28 cellular contexts compared by ENCODE assay signal in the genomic region with DNA sequence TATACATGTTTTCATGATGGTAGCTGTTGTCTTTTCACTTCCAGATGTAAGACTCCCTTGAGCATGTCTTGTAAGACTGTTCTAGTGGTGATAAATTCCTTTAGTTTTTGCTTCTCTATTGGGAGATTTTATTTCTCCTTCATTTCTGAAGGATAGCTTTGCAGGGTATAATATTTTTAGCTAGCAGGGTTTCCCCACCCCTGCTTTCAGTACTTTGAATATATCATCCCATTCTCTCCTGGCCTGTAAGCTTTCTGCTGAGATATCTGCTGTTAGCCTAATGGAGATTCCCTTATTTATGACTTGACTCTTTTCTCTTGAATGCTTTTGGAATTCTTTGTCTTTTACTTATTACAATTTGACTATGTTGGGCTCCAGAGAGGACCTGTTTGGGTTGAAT.
"Had no signal": no experiment of that assay in that cellular context is flagged by ENCODE, and none has a peak within 500 bp of the region (broad histone marks: within the 10 kb centered on the region; RNA-seq: fewer than 3 reads in every experiment).

No MANE protein-coding gene starts in this region.

- H3K9me3 ChIP-seq: colonic mucosa had no signal

- DNase-seq: colonic mucosa; cortex of kidney; dermis blood vessel endothelial cell; dorsolateral prefrontal cortex; effector CD4-positive, alpha-beta T cell; effector CD8-positive, alpha-beta T cell; effector memory CD4-positive, alpha-beta T cell; effector memory CD8-positive, alpha-beta T cell; endodermal cell; erythroblast; esophagus squamous epithelium; foreskin fibroblast; foreskin keratinocyte; foreskin melanocyte; gastrocnemius medialis; glutamatergic neuron; head of caudate nucleus; heart left ventricle; heart right ventricle had no signal

- H3K27ac ChIP-seq: colonic mucosa, coronary artery, dorsolateral prefrontal cortex, epithelial cell of prostate, esophagus muscularis mucosa, esophagus squamous epithelium, foreskin keratinocyte, gastrocnemius medialis, gastroesophageal sphincter, heart left ventricle, heart right ventricle had no signal

- FAIRE-seq: colon, endometrium, endothelial cell of umbilical vein, frontal cortex had no signal

- H3K27me3 ChIP-seq: colonic mucosa, dorsolateral prefrontal cortex, esophagus muscularis mucosa, esophagus squamous epithelium, foreskin keratinocyte, gastrocnemius medialis, gastroesophageal sphincter, heart left ventricle, heart right ventricle had no signal

- H3K4me3 ChIP-seq: colonic mucosa, coronary artery, dorsolateral prefrontal cortex, esophagus muscularis mucosa, esophagus squamous epithelium, gastrocnemius medialis, gastroesophageal sphincter, heart left ventricle, heart right ventricle had no signal

- H3K4me1 ChIP-seq: colonic mucosa, esophagus muscularis mucosa, esophagus squamous epithelium, foreskin keratinocyte, gastrocnemius medialis, gastroesophageal sphincter, heart left ventricle, heart right ventricle had no signal

- ATAC-seq: effector memory CD8-positive, alpha-beta T cell; esophagus mucosa; foreskin keratinocyte; gastrocnemius medialis; gastroesophageal sphincter; heart left ventricle; heart right ventricle had no signal

- H3K36me3 ChIP-seq: colonic mucosa, esophagus muscularis mucosa, gastrocnemius medialis had no signal
